9 cellular contexts compared by ENCODE assay signal in genomic region chr11:30196400-30197206, GRCh38. TPM values are rescaled to one million over a fixed set of nuclear protein-coding genes. Genes with fewer than 3 reads are reported as not detected.
A peak's percentile ranks its signal among the peaks of the same experiment; 100 is the strongest.
DNase-seq lines count a peak whose midpoint lies in the region; TF ChIP-seq lines count a peak whose summit lies in the region.
"Had no signal": no experiment of that assay in that cellular context is flagged by ENCODE, and none has a peak within 500 bp of the region (broad histone marks: within the 10 kb centered on the region; RNA-seq: fewer than 3 reads in every experiment).

No MANE protein-coding gene starts in this region.

- no peak overlapping the region for H2BK15ac ChIP-seq in H9 (ENCODE audit: low read depth, low read length)

- H3K9me3 Mint-ChIP-seq in H9, result peaks cover 0 to 6% of the 10 kb centered on the region in 2 experiments; a peak in 1 of 5 replicates

- H3K27me3 ChIP-seq in H9 (ENCODE audit: insufficient read depth, low read length), result no peaks in the 10 kb centered on the region

- peaks cover 11% of the 10 kb centered on the region for H3K27me3 Mint-ChIP-seq in H9 (ENCODE audit: low read depth)

- no peak overlapping the region for H3T11ph ChIP-seq in H9 (ENCODE audit: low read length)

- H3K23ac ChIP-seq in H9 (ENCODE audit: insufficient read length, low read depth, low read length), result no peak overlapping the region

- H3K4me1 Mint-ChIP-seq in H9, result peaks cover 0 to 2% of the 10 kb centered on the region in 2 experiments; a peak in 1 of 4 replicates

- no CpG with 5 or more reads among the region's 6 CpGs for WGBS in H9 (ENCODE audit: extremely low coverage, insufficient read length, low lambda C conversion rate)

- no peak overlapping the region for H3K27ac ChIP-seq in H9 (ENCODE audit: insufficient read length, low read depth, low read length)

- no peaks in the 10 kb centered on the region for H3K79me1 ChIP-seq in H9 (ENCODE audit: insufficient read depth, low read depth, low read length, poor library complexity, severe bottlenecking)

- DNase-seq in activated CD4-positive, alpha-beta T cell treated with anti-CD3 and anti-CD28 coated beads for 24 hours (ENCODE audit: low read depth in 2 of 2), result peak; percentile 6 to 16
- no peak for DNase-seq in activated CD4-positive, alpha-beta T cell treated with anti-CD3 and anti-CD28 coated beads for 1 hour
- DNase-seq in H9, result peak; percentile 83
- DNase-seq in LHCN-M2 (ENCODE audit: low read depth), result peak; percentile 39
- DNase-seq in UCSD-AML1 (lab: John Stamatoyannopoulos, UW; ENCODE audit: unreplicated experiment), result peak; percentile 47
- peak; percentile 20 for DNase-seq in dedifferentiated amniotic fluid mesenchymal stem cell (ENCODE audit: extremely low spot score)
- peak; percentile 64 for DNase-seq in medulla oblongata (ENCODE audit: extremely low spot score)
- peak; percentile 2 for DNase-seq in stimulated activated CD8-positive, alpha-beta memory T cell treated with anti-CD3 and anti-CD28 coated beads, Interleukin-7, amount 100 ng/mL, for 24 hours (ENCODE audit: low read depth)

- no peak overlapping the region for H2BK120ac ChIP-seq in H9 (ENCODE audit: low read depth, low read length, poor library complexity, severe bottlenecking)

- H3K27ac Mint-ChIP-seq in H9, result no peak overlapping the region

- no peak overlapping the region for H3K18ac ChIP-seq in H9 (ENCODE audit: insufficient read length, low read depth, low read length)

- no peaks in the 10 kb centered on the region for H3K79me2 ChIP-seq in H9 (ENCODE audit: insufficient read depth, low read length)

- no peak overlapping the region for H4K5ac ChIP-seq in H9 (ENCODE audit: insufficient read length, low read depth, low read length)

- no peak overlapping the region for H3K9ac ChIP-seq in H9 (ENCODE audit: extremely low read depth, insufficient read length, low read length)

- no peak overlapping the region for H4K91ac ChIP-seq in H9 (ENCODE audit: insufficient read length, low read depth, low read length)

- no peak overlapping the region for H3K4me3 Mint-ChIP-seq in H9

- no peaks in the 10 kb centered on the region for H3K9me3 ChIP-seq in H9 (ENCODE audit: control insufficient read depth, low read depth, low read length)

- TF ChIP-seq CTCF in H9 (conservative IDR thresholded peaks at IDR 0.05), result peak; percentile 88

- no peaks in the 10 kb centered on the region for H3K36me3 Mint-ChIP-seq in H9 (ENCODE audit: insufficient read depth in 1 of 3, low read depth in 3 of 3)

- no peaks in the 10 kb centered on the region for H3K4me1 ChIP-seq in H9 (ENCODE audit: insufficient read depth, low read length)

- H3K4ac ChIP-seq in H9 (ENCODE audit: low read depth, low read length), result no peak overlapping the region

- no peak overlapping the region for H2BK5ac ChIP-seq in H9 (ENCODE audit: insufficient read length, low read length)

- no peak overlapping the region for H4K8ac ChIP-seq in H9 (replicated peaks; ENCODE audit: insufficient read length, low read depth, low read length)

- no peaks in the 10 kb centered on the region for H4K20me1 ChIP-seq in H9 (ENCODE audit: control insufficient read depth, insufficient read depth, insufficient read length)

- H2BK12ac ChIP-seq in H9 (ENCODE audit: insufficient read length, low read depth, low read length), result no peak overlapping the region

- no peak overlapping the region for H3K56ac ChIP-seq in H9 (ENCODE audit: insufficient read length, low read depth, low read length)

- H3K23me2 ChIP-seq in H9 (ENCODE audit: insufficient read length, low read depth, low read length, poor library complexity, severe bottlenecking), result no peaks in the 10 kb centered on the region

- no peak overlapping the region for H2BK20ac ChIP-seq in H9 (ENCODE audit: low read depth, low read length, poor library complexity, severe bottlenecking)

- no peak overlapping the region for H3K4me2 ChIP-seq in H9 (ENCODE audit: insufficient read depth, insufficient read length, low read length)

- no peak overlapping the region for H3K14ac ChIP-seq in H9 (ENCODE audit: insufficient read depth, low read length)

- H2AK5ac ChIP-seq in H9 (ENCODE audit: insufficient read length, low read length), result no peak overlapping the region

- no peak overlapping the region for H2AFZ ChIP-seq in H9 (ENCODE audit: low read length)

RNA-seq across cellular contexts. Expression of gene FSHB, which starts 34.2 kb away (rescaled TPM):
- total RNA-seq in H9 (2021) (not detected in 2 replicates), LHCN-M2 (2014; rRNA removed) (not detected in 2 replicates)
- polyA plus RNA-seq in LHCN-M2 (2012), result not detected
- total RNA-seq: skeletal muscle tissue had no signal
